ENCODE assay signal across 32 cellular contexts in the genomic region with DNA sequence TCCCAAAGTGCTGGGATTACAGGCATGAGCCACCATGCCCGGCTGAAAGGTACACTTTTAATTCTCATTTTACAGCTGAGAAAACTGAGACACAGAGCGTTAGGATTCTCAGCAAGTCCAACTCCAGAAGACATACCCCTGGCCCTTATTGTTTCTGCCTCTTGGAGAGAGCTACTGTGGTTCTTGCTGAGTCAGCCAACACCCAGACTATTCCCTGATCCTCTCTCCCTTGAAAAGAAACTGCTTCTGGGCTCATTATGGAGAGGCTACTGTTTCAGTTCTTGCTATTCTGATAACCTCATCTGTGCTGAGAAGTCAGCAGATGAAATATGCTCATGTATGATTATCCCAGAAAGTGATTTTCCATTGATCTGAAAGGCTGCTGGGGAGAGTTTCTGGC.
"Had no signal": no experiment of that assay in that cellular context is flagged by ENCODE, and none has a peak within 500 bp of the region (broad histone marks: within the 10 kb centered on the region; RNA-seq: fewer than 3 reads in every experiment).

No MANE protein-coding gene starts in this region.

- H3K27ac Mint-ChIP-seq: naive B cell; naive thymus-derived CD8-positive, alpha-beta T cell; natural killer cell treated with Interleukin-12 subunit alpha and Interleukin-12 subunit beta and Interleukin-15 and Interleukin-18, amount 100 ng/mL, for 72 hours; nephron progenitor cell; stimulated activated memory B cell treated with anti-CD40 and anti-IgM and Interleukin-4, amounts not matched to agents 10 μg/mL and 1 μg/mL and 100 μg/mL, for 72 hours; stimulated activated naive CD8-positive, alpha-beta T cell treated with anti-CD3 and anti-CD28 coated beads, Interleukin-15, amount 100 ng/mL, for 72 hours; type B pancreatic cell had no signal

- H3K27me3 ChIP-seq: neutrophil, pancreas, right atrium auricular region, spleen, suprapubic skin, testis, tibial artery, transverse colon, vagina had no signal

- H3K27me3 Mint-ChIP-seq: naive B cell; natural killer cell treated with Interleukin-12 subunit alpha and Interleukin-12 subunit beta and Interleukin-15 and Interleukin-18, amount 100 ng/mL, for 72 hours; stimulated activated memory B cell treated with anti-CD40 and anti-IgM and Interleukin-4, amounts not matched to agents 10 μg/mL and 1 μg/mL and 100 μg/mL, for 72 hours; stimulated activated naive CD8-positive, alpha-beta T cell treated with anti-CD3 and anti-CD28 coated beads, Interleukin-15, amount 100 ng/mL, for 72 hours had no signal

- H3K9me3 ChIP-seq: pancreas, prostate gland, right atrium auricular region, spleen, suprapubic skin, testis, tibial artery, transverse colon, vagina had no signal

- H3K4me1 ChIP-seq: pancreas, prostate gland, right atrium auricular region, spleen, suprapubic skin, testis, tibial artery, transverse colon, vagina had no signal

- ATAC-seq: naive thymus-derived CD8-positive, alpha-beta T cell; natural killer cell treated with Interleukin-12 subunit alpha and Interleukin-12 subunit beta and Interleukin-15 and Interleukin-18, amount 100 ng/mL, for 72 hours; pancreas; sciatic nerve; stimulated activated memory B cell treated with anti-CD40 and anti-IgM and Interleukin-4, amounts not matched to agents 10 μg/mL and 1 μg/mL and 100 μg/mL, for 72 hours; stimulated activated naive CD8-positive, alpha-beta T cell treated with anti-CD3 and anti-CD28 coated beads, Interleukin-15, amount 100 ng/mL, for 72 hours; stimulated activated naive CD8-positive, alpha-beta T cell treated with anti-CD3 and anti-CD28 coated beads, Interleukin-15, Interleukin-2, amounts not matched to agents 100 U/mL and 50 U/mL, for 24 hours had no signal

- DNase-seq: naive B cell; naive thymus-derived CD8-positive, alpha-beta T cell; nephron progenitor cell; nucleus accumbens; pancreas; retina; spleen; stimulated activated CD4-positive, alpha-beta T cell treated with anti-CD3 and anti-CD28 coated beads, Interleukin-12 subunit alpha, Interleukin-12 subunit beta, amount 100 ng/mL, for 4 hours; stimulated activated CD4-positive, alpha-beta T cell treated with anti-CD3 and anti-CD28 coated beads, Interleukin-1b, Interleukin-23, amount 100 ng/mL, for 48 hours; stimulated activated CD4-positive, alpha-beta T cell treated with anti-CD3 and anti-CD28 coated beads, Interleukin-4, amount 100 ng/mL, for 1 hour; stimulated activated CD4-positive, alpha-beta T cell treated with anti-CD3 and anti-CD28 coated beads, Interleukin-4, amount 100 ng/mL, for 4 hours; stimulated activated CD8-positive, alpha-beta memory T cell treated with anti-CD3 and anti-CD28 coated beads, Interleukin-4, amount 100 ng/mL, for 48 hours; stimulated activated naive CD4-positive, alpha-beta T cell; stimulated activated naive CD8-positive, alpha-beta T cell treated with anti-CD3 and anti-CD28 coated beads, Interleukin-15, amount 100 ng/mL, for 72 hours; stimulated activated naive CD8-positive, alpha-beta T cell treated with anti-CD3 and anti-CD28 coated beads, Interleukin-15, Interleukin-2, amounts not matched to agents 100 U/mL and 50 U/mL, for 24 hours; substantia nigra; testis; tibial artery; transverse colon had no signal

- H3K9me3 Mint-ChIP-seq: nephron progenitor cell, neural crest cell, type B pancreatic cell had no signal

- H3K36me3 Mint-ChIP-seq: naive B cell; naive thymus-derived CD8-positive, alpha-beta T cell; stimulated activated memory B cell treated with anti-CD40 and anti-IgM and Interleukin-4, amounts not matched to agents 10 μg/mL and 1 μg/mL and 100 μg/mL, for 72 hours; type B pancreatic cell had no signal

- H3K4me3 ChIP-seq: pancreas, prostate gland, right atrium auricular region, skin epidermis, smooth muscle cell, spleen, suprapubic skin, testis, tibial artery, transverse colon, vagina had no signal

- H3K36me3 ChIP-seq: neutrophil, pancreas, prostate gland, right atrium auricular region, spleen, suprapubic skin, tibial artery, transverse colon, vagina had no signal

- H3K4me3 Mint-ChIP-seq: naive B cell; naive thymus-derived CD8-positive, alpha-beta T cell; natural killer cell treated with Interleukin-12 subunit alpha and Interleukin-12 subunit beta and Interleukin-15 and Interleukin-18, amount 100 ng/mL, for 72 hours; nephron progenitor cell; neural crest cell; stimulated activated memory B cell treated with anti-CD40 and anti-IgM and Interleukin-4, amounts not matched to agents 10 μg/mL and 1 μg/mL and 100 μg/mL, for 72 hours; stimulated activated naive CD8-positive, alpha-beta T cell treated with anti-CD3 and anti-CD28 coated beads, Interleukin-15, amount 100 ng/mL, for 72 hours; type B pancreatic cell had no signal

- FAIRE-seq: pancreas, urothelium cell line had no signal

- H3K4me1 Mint-ChIP-seq: naive B cell; naive thymus-derived CD8-positive, alpha-beta T cell; stimulated activated memory B cell treated with anti-CD40 and anti-IgM and Interleukin-4, amounts not matched to agents 10 μg/mL and 1 μg/mL and 100 μg/mL, for 72 hours; stimulated activated naive CD8-positive, alpha-beta T cell treated with anti-CD3 and anti-CD28 coated beads, Interleukin-15, amount 100 ng/mL, for 72 hours had no signal

- H3K27ac ChIP-seq: neutrophil, pancreas, prostate gland, right atrium auricular region, skin epidermis, spleen, suprapubic skin, testis, tibial artery, transverse colon, vagina had no signal

- H3K4me2 ChIP-seq: smooth muscle cell had no signal
